1 cellular context compared by ENCODE assay signal in genomic region chr6:29522241-29522640, GRCh38.
TF ChIP-seq lines count a peak whose summit lies in the region.

No MANE protein-coding gene starts in this region.

TF ChIP-seq in K562, 482 proteins besides CTCF, POLR2A, EP300 and RAD21 (continued from another document):
- TF ChIP-seq PRDM10 (IDR thresholded peaks at IDR 0.05; ENCODE audit: partially characterized antibody): no peak
